In the genomic region with DNA sequence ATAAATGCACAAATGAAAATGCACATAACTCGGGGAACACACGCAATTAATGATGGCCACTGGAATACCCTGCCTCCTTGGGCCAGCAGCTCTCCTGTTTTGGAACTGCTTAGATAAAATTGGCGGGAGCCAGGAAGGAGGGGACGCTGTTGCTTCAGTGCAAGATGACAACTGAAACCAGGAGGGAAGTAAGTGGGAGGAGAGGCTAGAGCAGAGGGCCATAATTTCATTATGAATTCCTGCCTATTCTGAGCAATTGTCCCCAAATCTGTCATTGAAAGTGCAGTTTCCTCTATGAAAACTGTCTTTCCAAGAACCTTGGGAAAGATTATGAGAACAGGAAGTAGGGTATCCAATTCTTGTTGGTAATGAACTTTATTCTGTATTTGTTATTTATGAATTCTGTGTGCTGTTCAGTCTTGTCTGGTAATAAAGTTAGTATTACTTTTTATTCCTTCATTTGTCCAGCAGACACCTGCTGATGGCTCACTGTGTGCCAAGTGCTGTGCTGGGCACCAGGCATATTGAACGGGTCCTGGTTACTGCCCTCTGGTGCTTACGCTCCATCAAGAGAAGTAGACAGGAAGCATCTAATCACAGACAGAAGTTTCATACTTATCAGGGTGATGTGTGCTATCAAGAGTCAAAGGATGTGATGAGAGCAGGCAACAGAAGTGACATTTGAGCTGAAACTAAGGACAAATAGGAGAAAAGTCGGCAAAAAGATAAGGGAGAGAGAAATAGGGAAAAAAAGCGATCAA, we compare ENCODE assay signal across 32 cellular contexts.
"Had no signal": no experiment of that assay in that cellular context is flagged by ENCODE, and none has a peak within 500 bp of the region (broad histone marks: within the 10 kb centered on the region; RNA-seq: fewer than 3 reads in every experiment).

No MANE protein-coding gene starts in this region.

- FAIRE-seq: kidney, pancreas, TTC549, urothelium cell line had no signal

- H3K4me1 ChIP-seq: adrenal gland, body of pancreas, gastrocnemius medialis, pancreas, psoas muscle had no signal

- H3K9me3 ChIP-seq: adrenal gland, body of pancreas, gastrocnemius medialis, pancreas had no signal

- H3K4me1 Mint-ChIP-seq: neural crest cell had no signal

- H3K27me3 ChIP-seq: adrenal gland, body of pancreas, dorsolateral prefrontal cortex, gastrocnemius medialis, pancreas had no signal

- H3K27ac ChIP-seq: adrenal gland, body of pancreas, coronary artery, dorsolateral prefrontal cortex, pancreas, psoas muscle, thoracic aorta, VCaP had no signal

- H3K27me3 Mint-ChIP-seq: activated naive CD8-positive, alpha-beta T cell treated with anti-CD3 and anti-CD28 coated beads for 36 hours had no signal

- H3K36me3 ChIP-seq: adrenal gland, gastrocnemius medialis, pancreas, thoracic aorta had no signal

- H3K27ac Mint-ChIP-seq: activated naive CD8-positive, alpha-beta T cell treated with anti-CD3 and anti-CD28 coated beads for 36 hours; activated T-cell treated with anti-CD3 and anti-CD28 coated beads, Interleukin-2, amount 50 U/mL, for 72 hours; immature natural killer cell had no signal

- H3K4me3 ChIP-seq: adrenal gland, body of pancreas, coronary artery, dorsolateral prefrontal cortex, gastrocnemius medialis, pancreas, psoas muscle, thoracic aorta had no signal

- H3K36me3 Mint-ChIP-seq: activated naive CD8-positive, alpha-beta T cell treated with anti-CD3 and anti-CD28 coated beads for 36 hours; naive B cell had no signal

- DNase-seq: activated CD4-positive, alpha-beta T cell treated with anti-CD3 and anti-CD28 coated beads for 4 hours; activated CD4-positive, alpha-beta T cell treated with anti-CD3 and anti-CD28 coated beads, Interleukin-2, amount 50 U/mL, for 4 hours; activated effector memory CD4-positive, alpha-beta T cell treated with Interleukin-2 at 50 U/mL for 16 hours; activated naive CD4-positive, alpha-beta T cell treated with Interleukin-2 at 50 U/mL for 16 hours; activated naive CD8-positive, alpha-beta T cell treated with anti-CD3 and anti-CD28 coated beads for 36 hours; activated T-cell treated with anti-CD3 and anti-CD28 coated beads for 4 hours; activated T-cell treated with anti-CD3 and anti-CD28 coated beads, Interleukin-2, amount 50 U/mL, for 72 hours; adrenal gland; aorta; body of pancreas; cerebellar nuclear complex; dorsolateral prefrontal cortex; effector memory CD4-positive, alpha-beta T cell; gastrocnemius medialis; glutamatergic neuron; hypothalamus; immature natural killer cell; kidney; naive B cell; nucleus accumbens; pancreas; psoas muscle; stimulated activated CD4-positive, alpha-beta T cell treated with anti-CD3 and anti-CD28 coated beads, Interleukin-15, amount 100 ng/mL, for 24 hours; stimulated activated CD4-positive, alpha-beta T cell treated with anti-CD3 and anti-CD28 coated beads, Interleukin-2, amount 100 ng/mL, for 24 hours; stimulated activated naive CD4-positive, alpha-beta T cell treated with Interleukin-2 at 50 U/mL for 16 hours; trophoblast cell had no signal

- H3K4me3 Mint-ChIP-seq: activated naive CD8-positive, alpha-beta T cell treated with anti-CD3 and anti-CD28 coated beads for 36 hours; activated T-cell treated with anti-CD3 and anti-CD28 coated beads, Interleukin-2, amount 50 U/mL, for 72 hours; immature natural killer cell; naive B cell; neural crest cell had no signal

- ATAC-seq: activated T-cell treated with anti-CD3 and anti-CD28 coated beads, Interleukin-2, amount 50 U/mL, for 72 hours; body of pancreas; gastrocnemius medialis; pancreas; psoas muscle had no signal
